Comparison of ENCODE assay signal across 20 cellular contexts in genomic region chr16:89042711-89043551, GRCh38.
"Had no signal": no experiment of that assay in that cellular context is flagged by ENCODE, and none has a peak within 500 bp of the region (broad histone marks: within the 10 kb centered on the region; RNA-seq: fewer than 3 reads in every experiment).

No MANE protein-coding gene starts in this region.

- H3K4me3 ChIP-seq: coronary artery, esophagus squamous epithelium, gastrocnemius medialis, pancreas, sigmoid colon, smooth muscle cell, thoracic aorta, upper lobe of left lung had no signal

- H3K27ac Mint-ChIP-seq: activated CD4-positive, alpha-beta memory T cell treated with anti-CD3 and anti-CD28 coated beads for 36 hours; activated naive CD8-positive, alpha-beta T cell treated with anti-CD3 and anti-CD28 coated beads, Interleukin-2, amount 50 U/mL, for 24 hours had no signal

- FAIRE-seq: islet of Langerhans, pancreas had no signal

- H3K36me3 ChIP-seq: esophagus squamous epithelium, gastrocnemius medialis, neutrophil, pancreas, sigmoid colon, thoracic aorta, upper lobe of left lung had no signal

- H3K4me2 ChIP-seq: smooth muscle cell had no signal

- H3K9me3 ChIP-seq: esophagus squamous epithelium, gastrocnemius medialis, neutrophil, pancreas, sigmoid colon, thoracic aorta, upper lobe of left lung had no signal

- ATAC-seq: activated naive CD8-positive, alpha-beta T cell treated with anti-CD3 and anti-CD28 coated beads, Interleukin-2, amount 50 U/mL, for 24 hours; gastrocnemius medialis; left colon; naive thymus-derived CD4-positive, alpha-beta T cell; pancreas; SK-N-SH treated with all-trans-retinoic acid at 6 μM for 48 hours had no signal

- H3K27me3 ChIP-seq: pancreas, upper lobe of left lung had no signal

- H3K36me3 Mint-ChIP-seq: activated CD4-positive, alpha-beta memory T cell treated with anti-CD3 and anti-CD28 coated beads for 36 hours; naive thymus-derived CD4-positive, alpha-beta T cell had no signal

- H3K4me1 ChIP-seq: esophagus squamous epithelium, gastrocnemius medialis, pancreas, sigmoid colon, upper lobe of left lung had no signal

- DNase-seq: activated CD4-positive, alpha-beta memory T cell treated with anti-CD3 and anti-CD28 coated beads for 36 hours; activated CD4-positive, alpha-beta T cell treated with anti-CD3 and anti-CD28 coated beads for 48 hours; activated effector memory CD4-positive, alpha-beta T cell treated with anti-CD3 and anti-CD28 coated beads, Interleukin-2, amount 50 U/mL, for 16 hours; activated naive CD4-positive, alpha-beta T cell treated with anti-CD3 and anti-CD28 coated beads, Interleukin-2, amount 50 U/mL, for 16 hours; activated naive CD8-positive, alpha-beta T cell treated with anti-CD3 and anti-CD28 coated beads, Interleukin-2, amount 50 U/mL, for 24 hours; esophagus squamous epithelium; gastrocnemius medialis; left colon; naive thymus-derived CD4-positive, alpha-beta T cell; stimulated activated CD4-positive, alpha-beta T cell treated with anti-CD3 and anti-CD28 coated beads, Interleukin-2, amount 100 ng/mL, for 48 hours; stimulated activated naive CD4-positive, alpha-beta T cell treated with Interleukin-2 at 50 U/mL for 16 hours had no signal

- H3K27ac ChIP-seq: coronary artery, esophagus squamous epithelium, gastrocnemius medialis, neutrophil, pancreas, sigmoid colon, thoracic aorta, upper lobe of left lung had no signal

- H3K9me3 Mint-ChIP-seq: activated CD4-positive, alpha-beta memory T cell treated with anti-CD3 and anti-CD28 coated beads for 36 hours had no signal

- H3K4me3 Mint-ChIP-seq: activated CD4-positive, alpha-beta memory T cell treated with anti-CD3 and anti-CD28 coated beads for 36 hours; activated naive CD8-positive, alpha-beta T cell treated with anti-CD3 and anti-CD28 coated beads, Interleukin-2, amount 50 U/mL, for 24 hours; naive thymus-derived CD4-positive, alpha-beta T cell had no signal
